ENCODE assay signal across 21 cellular contexts in genomic region chr1:211910136-211910884, GRCh38.
A peak's percentile ranks its signal among the peaks of the same experiment; 100 is the strongest.
DNase-seq lines count a peak whose midpoint lies in the region; ATAC-seq, FAIRE-seq and TF ChIP-seq lines count a peak whose summit lies in the region.
"Had no signal": no experiment of that assay in that cellular context is flagged by ENCODE, and none has a peak within 500 bp of the region (broad histone marks: within the 10 kb centered on the region; RNA-seq: fewer than 3 reads in every experiment).

No MANE protein-coding gene starts in this region.

- peaks cover 4% of the 10 kb centered on the region for H3K4me1 ChIP-seq in HEK293 (ENCODE audit: control insufficient read depth, insufficient read depth, low read length)
- peaks cover 12% of the 10 kb centered on the region for H3K4me1 ChIP-seq in GM12878 (ENCODE audit: control insufficient read depth, insufficient read depth, low read length)
- H3K4me1 ChIP-seq: BE2C, HAP-1, SJCRH30 had no signal

- BruUV-seq in GM12878 (replicated peaks; lab: Mats Ljungman, UMichigan): no TSS peak

- H3K27ac Mint-ChIP-seq in nephron: peak overlapping the region in 2 of 3 experiments; percentile 13 to 72
- H3K27ac Mint-ChIP-seq: IgD-negative memory B cell had no signal

- POLR2A ChIA-PET in HEK293 (lab: Yijun Ruan, JAX) (no interaction called here), GM12878 (lab: Charles Lee) (no interaction called here)

- peaks cover 5% of the 10 kb centered on the region for H3K4me1 Mint-ChIP-seq in nephron

- H3K27me3 Mint-ChIP-seq in nephron (ENCODE audit: low read depth): peaks cover 5% of the 10 kb centered on the region
- H3K27me3 Mint-ChIP-seq: IgD-negative memory B cell had no signal

- H3K79me2 ChIP-seq in GM12878 (ENCODE audit: control insufficient read depth, insufficient read depth, low read length): no peaks in the 10 kb centered on the region

- no peaks in the 10 kb centered on the region for H3K27me3 ChIP-seq in GM12878 (replicated peaks in 1 of 2; ENCODE audit: control insufficient read depth in 2 of 2, insufficient read depth in 2 of 2, low read length in 1 of 2)
- H3K27me3 ChIP-seq: BE2C, SJCRH30 had no signal

- no peak for TF ChIP-seq POLR2A in GM12878 (IDR thresholded peaks at IDR 0.05; ENCODE audit: low read depth, low read length)

- DNase-seq in GM12878 (ENCODE audit: low read depth, low spot score) (no peak), left colon (no peak), AG20443 (ENCODE audit: low spot score) (no peak), dermis blood vessel endothelial cell (no peak), NCI-H1694 (lab: John Stamatoyannopoulos, UW) (no peak), activated gamma-delta T cell (lab: John Stamatoyannopoulos, UW) (no peak)
- DNase-seq: BE2C, NCI-H1105, NCI-H146, NCI-H2029 treated with DMSO at 0.1 percent for 48 hours, NCI-H226, NCI-H510A treated with DMSO at 0.1 percent for 48 hours, NCI-H748 treated with DMSO at 0.1 percent for 48 hours, SJCRH30 had no signal

- H3K4me3 Mint-ChIP-seq in nephron: no peak overlapping the region
- H3K4me3 Mint-ChIP-seq: IgD-negative memory B cell had no signal

- no peaks in the 10 kb centered on the region for H3K36me3 ChIP-seq in HEK293 (ENCODE audit: control insufficient read depth in 2 of 2, insufficient read depth in 1 of 2, low read length in 2 of 2)
- H3K36me3 ChIP-seq in GM12878 (ENCODE audit: control insufficient read depth in 2 of 2, insufficient read depth in 2 of 2, low read length in 1 of 2): no peaks in the 10 kb centered on the region
- H3K36me3 ChIP-seq: BE2C, HAP-1, SJCRH30 had no signal

- no peaks in the 10 kb centered on the region for H3K9me3 ChIP-seq in HEK293 (ENCODE audit: control insufficient read depth, insufficient read depth, low read depth, low read length)
- H3K9me3 ChIP-seq in GM12878 (replicated peaks; ENCODE audit: control insufficient read depth, insufficient read depth, low read length): peaks cover 8% of the 10 kb centered on the region; the same call in 2 of the 3 replicates
- H3K9me3 ChIP-seq: BE2C, HAP-1, SJCRH30 had no signal

- H3K27ac ChIP-seq in HEK293 (ENCODE audit: extremely low read depth, low read depth, low read length) (no peak overlapping the region), GM12878 (ENCODE audit: control insufficient read depth, insufficient read depth) (no peak overlapping the region)
- H3K27ac ChIP-seq: GM23248, SJCRH30 had no signal

- 0 out of 3 replicates have a peak, but pooled peaks have one; percentile 18 for ATAC-seq in GM12878
- peak; percentile 70 for ATAC-seq in left colon

- no peaks in the 10 kb centered on the region for H4K20me1 ChIP-seq in GM12878 (ENCODE audit: control insufficient read depth, insufficient read depth)

- RAD21 ChIA-PET in GM12878 (lab: Charles Lee; ENCODE audit: unreplicated experiment): interaction anchor here (1.1 kb wide), 1 partner anchor 87 kb away, joined by 5 read pairs; no protein-coding TSS in a partner anchor

- FAIRE-seq in GM12878 (lab: Jason Lieb, UNC): peak; percentile 76
- FAIRE-seq: A204.1, RCC 7860 had no signal

- TF ChIP-seq EP300 in GM12878 (IDR thresholded peaks at IDR 0.05; ENCODE audit: borderline replicate concordance in 1 of 2, control insufficient read depth in 1 of 2, low read depth in 2 of 2, low read length in 2 of 2): no peak

- H3K4me3 ChIP-seq in HEK293 (ENCODE audit: low read depth, low read length) (no peak overlapping the region), GM12878 (no peak overlapping the region)
- H3K4me3 ChIP-seq: GM23248, HAP-1, SJCRH30 had no signal

- no peak overlapping the region for H3K9ac ChIP-seq in GM12878 (ENCODE audit: control insufficient read depth, insufficient read depth, low read length)
- H3K9ac ChIP-seq: GM23248 had no signal

- TF ChIP-seq RAD21 in GM12878 (IDR thresholded peaks at IDR 0.05; ENCODE audit: insufficient read depth, low read depth, low read length): no peak

- H3K9me3 Mint-ChIP-seq in nephron: no peaks in the 10 kb centered on the region
- H3K9me3 Mint-ChIP-seq: IgD-negative memory B cell had no signal

- SMC1A ChIA-PET in GM12878 (lab: Charles Lee; ENCODE audit: uncharacterized antibody, unreplicated experiment): interaction anchor here (0.7 to 2.0 kb wide), 7 partner anchors 10 to 75 kb away, joined by 3 to 10 read pairs (median 4); no protein-coding TSS in a partner anchor

- 84% methylated on average over 7 of the region's 7 CpGs for WGBS in GM12878 (ENCODE audit: insufficient coverage, insufficient replicate concordance, low lambda C conversion rate, missing lambda C conversion rate)

- TF ChIP-seq CTCF in HEK293 (tag by site-specific recombination; IDR thresholded peaks at IDR 0.05) (no peak), GM12878 (IDR thresholded peaks at IDR 0.05 in 2 of 3, conservative IDR thresholded peaks at IDR 0.05 in 1 of 3; ENCODE audit: control insufficient read depth in 2 of 3, extremely low read depth in 1 of 3, insufficient read depth in 1 of 3, low read depth in 3 of 3, low read length in 3 of 3) (no peak), nephron (IDR thresholded peaks at IDR 0.05; ENCODE audit: unreplicated experiment in 3 of 3) (no peak)

- no peaks in the 10 kb centered on the region for H3K36me3 Mint-ChIP-seq in nephron (ENCODE audit: low read depth)

- CTCF ChIA-PET in HEK293 (lab: Yijun Ruan, JAX) (no interaction called here), GM12878 (lab: Yijun Ruan, JAX) (interaction anchor here (0.7 to 1.3 kb wide), 3 partner anchors 9 to 28 kb away, joined by 3 to 4 read pairs (median 3); no protein-coding TSS in a partner anchor)

- no peak overlapping the region for H2AFZ ChIP-seq in GM12878 (ENCODE audit: control insufficient read depth, low read depth, low read length)
- H2AFZ ChIP-seq: GM23248 had no signal

- H3K4me2 ChIP-seq in GM12878 (ENCODE audit: control insufficient read depth, insufficient read depth): no peak overlapping the region

- intact Hi-C loops in GM12878 (cut with micrococcal nuclease; ENCODE audit: unreplicated experiment) (no loop called here), left colon (cut with DNase I, micrococcal nuclease) (no loop called here)

- in situ Hi-C loops in GM12878 (cut with MboI): no loop called here

TF ChIP-seq in HEK293, 187 proteins besides CTCF, POLR2A, EP300 and RAD21 (continues in another document):
- no peak for TF ChIP-seq AEBP2 (tag by site-specific recombination; IDR thresholded peaks at IDR 0.05; ENCODE audit: borderline replicate concordance)

TF ChIP-seq in GM12878, 131 proteins besides CTCF, POLR2A, EP300 and RAD21:
- TF ChIP-seq ZBED1 (IDR thresholded peaks at IDR 0.05; ENCODE audit: borderline replicate concordance): no peak
- no peak for TF ChIP-seq KDM1A (IDR thresholded peaks at IDR 0.05; ENCODE audit: borderline replicate concordance)
- no peak for TF ChIP-seq IKZF2 (IDR thresholded peaks at IDR 0.05)
- 0 out of 2 replicates have a peak, but pooled peaks have one; percentile 22 for TF ChIP-seq REST (IDR thresholded peaks at IDR 0.05; ENCODE audit: low read depth, low read length)
TF ChIP-seq in GM12878: peak in this region for 1.

Comparison
In these comparisons a context has a peak if more than half of its experiments do, and no peak if none do; other contexts are left out.
1. Of the 9 proteins assayed by ChIP-seq in both HEK293 and GM12878: peak only in HEK293: none; only in GM12878: none; in both: REST; in neither: 8.